ENCODE assay signal across 2 cellular contexts in the genomic region with DNA sequence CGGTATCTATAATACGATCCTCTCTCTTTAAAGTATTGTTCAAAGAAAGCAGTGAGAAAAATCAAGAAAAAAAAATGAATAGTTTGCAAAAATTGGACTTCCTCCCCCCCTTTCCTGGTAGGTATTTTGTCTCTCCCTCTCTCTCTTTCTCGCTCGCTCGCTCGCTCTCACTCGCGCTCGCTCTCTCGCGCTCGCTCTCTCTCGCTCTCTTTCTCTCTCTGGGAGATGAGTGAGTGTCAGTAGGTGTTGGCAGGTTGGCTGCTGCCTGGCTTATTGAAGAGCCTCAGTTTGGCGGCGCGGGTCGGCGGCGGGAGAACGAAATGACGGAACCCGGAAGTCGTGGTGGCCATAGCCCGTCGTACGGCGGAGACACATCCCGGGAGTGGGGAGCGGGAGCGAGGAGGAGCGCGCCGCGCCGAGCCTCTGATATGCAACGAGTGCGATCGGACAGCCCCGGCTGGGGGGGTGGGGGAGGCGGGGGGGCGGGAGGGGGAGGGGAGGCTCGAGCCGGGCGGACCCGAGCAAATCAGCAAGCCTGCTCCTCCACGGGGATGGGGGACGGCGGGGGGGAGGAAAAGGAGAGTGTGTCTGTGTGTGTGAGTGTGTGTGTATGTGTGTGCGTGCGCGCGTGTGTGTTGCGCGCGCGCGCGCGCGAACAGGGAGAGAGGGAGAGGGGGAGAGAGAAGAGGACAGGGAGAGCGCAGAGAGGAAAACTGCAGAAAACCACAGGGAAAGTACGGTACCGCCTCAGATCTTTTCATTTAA.
A peak's percentile ranks its signal among the peaks of the same experiment; 100 is the strongest.
TF ChIP-seq lines count a peak whose summit lies in the region.

A gene (minus strand): TSS at position 441 of the 765 bp plus-strand sequence. CDS start 1,083 bp downstream, outside the sequence.

TF ChIP-seq in GM23338, 12 proteins besides CTCF, POLR2A, EP300 and RAD21 (continued from another document and continues in another):
- TF ChIP-seq ZNF331 (CRISPR knock-in tag; IDR thresholded peaks at IDR 0.05; ENCODE audit: low read depth) = no peak
- TF ChIP-seq EZH2 (IDR thresholded peaks at IDR 0.05; ENCODE audit: low read depth, unreplicated experiment) = no peak
- TF ChIP-seq, protein P1, sequence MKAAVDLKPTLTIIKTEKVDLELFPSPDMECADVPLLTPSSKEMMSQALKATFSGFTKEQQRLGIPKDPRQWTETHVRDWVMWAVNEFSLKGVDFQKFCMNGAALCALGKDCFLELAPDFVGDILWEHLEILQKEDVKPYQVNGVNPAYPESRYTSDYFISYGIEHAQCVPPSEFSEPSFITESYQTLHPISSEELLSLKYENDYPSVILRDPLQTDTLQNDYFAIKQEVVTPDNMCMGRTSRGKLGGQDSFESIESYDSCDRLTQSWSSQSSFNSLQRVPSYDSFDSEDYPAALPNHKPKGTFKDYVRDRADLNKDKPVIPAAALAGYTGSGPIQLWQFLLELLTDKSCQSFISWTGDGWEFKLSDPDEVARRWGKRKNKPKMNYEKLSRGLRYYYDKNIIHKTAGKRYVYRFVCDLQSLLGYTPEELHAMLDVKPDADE (IDR thresholded peaks at IDR 0.05) = no peak
- no peak for TF ChIP-seq POLR2AphosphoS5 (IDR thresholded peaks at IDR 0.05; ENCODE audit: low read depth)
- TF ChIP-seq ZNF114 (CRISPR knock-in tag; IDR thresholded peaks at IDR 0.05) = no peak
- no peak for TF ChIP-seq JUNB (IDR thresholded peaks at IDR 0.05; ENCODE audit: unreplicated experiment)
- no peak for TF ChIP-seq NANOG (IDR thresholded peaks at IDR 0.05; ENCODE audit: borderline replicate concordance)
- TF ChIP-seq, protein P2, sequence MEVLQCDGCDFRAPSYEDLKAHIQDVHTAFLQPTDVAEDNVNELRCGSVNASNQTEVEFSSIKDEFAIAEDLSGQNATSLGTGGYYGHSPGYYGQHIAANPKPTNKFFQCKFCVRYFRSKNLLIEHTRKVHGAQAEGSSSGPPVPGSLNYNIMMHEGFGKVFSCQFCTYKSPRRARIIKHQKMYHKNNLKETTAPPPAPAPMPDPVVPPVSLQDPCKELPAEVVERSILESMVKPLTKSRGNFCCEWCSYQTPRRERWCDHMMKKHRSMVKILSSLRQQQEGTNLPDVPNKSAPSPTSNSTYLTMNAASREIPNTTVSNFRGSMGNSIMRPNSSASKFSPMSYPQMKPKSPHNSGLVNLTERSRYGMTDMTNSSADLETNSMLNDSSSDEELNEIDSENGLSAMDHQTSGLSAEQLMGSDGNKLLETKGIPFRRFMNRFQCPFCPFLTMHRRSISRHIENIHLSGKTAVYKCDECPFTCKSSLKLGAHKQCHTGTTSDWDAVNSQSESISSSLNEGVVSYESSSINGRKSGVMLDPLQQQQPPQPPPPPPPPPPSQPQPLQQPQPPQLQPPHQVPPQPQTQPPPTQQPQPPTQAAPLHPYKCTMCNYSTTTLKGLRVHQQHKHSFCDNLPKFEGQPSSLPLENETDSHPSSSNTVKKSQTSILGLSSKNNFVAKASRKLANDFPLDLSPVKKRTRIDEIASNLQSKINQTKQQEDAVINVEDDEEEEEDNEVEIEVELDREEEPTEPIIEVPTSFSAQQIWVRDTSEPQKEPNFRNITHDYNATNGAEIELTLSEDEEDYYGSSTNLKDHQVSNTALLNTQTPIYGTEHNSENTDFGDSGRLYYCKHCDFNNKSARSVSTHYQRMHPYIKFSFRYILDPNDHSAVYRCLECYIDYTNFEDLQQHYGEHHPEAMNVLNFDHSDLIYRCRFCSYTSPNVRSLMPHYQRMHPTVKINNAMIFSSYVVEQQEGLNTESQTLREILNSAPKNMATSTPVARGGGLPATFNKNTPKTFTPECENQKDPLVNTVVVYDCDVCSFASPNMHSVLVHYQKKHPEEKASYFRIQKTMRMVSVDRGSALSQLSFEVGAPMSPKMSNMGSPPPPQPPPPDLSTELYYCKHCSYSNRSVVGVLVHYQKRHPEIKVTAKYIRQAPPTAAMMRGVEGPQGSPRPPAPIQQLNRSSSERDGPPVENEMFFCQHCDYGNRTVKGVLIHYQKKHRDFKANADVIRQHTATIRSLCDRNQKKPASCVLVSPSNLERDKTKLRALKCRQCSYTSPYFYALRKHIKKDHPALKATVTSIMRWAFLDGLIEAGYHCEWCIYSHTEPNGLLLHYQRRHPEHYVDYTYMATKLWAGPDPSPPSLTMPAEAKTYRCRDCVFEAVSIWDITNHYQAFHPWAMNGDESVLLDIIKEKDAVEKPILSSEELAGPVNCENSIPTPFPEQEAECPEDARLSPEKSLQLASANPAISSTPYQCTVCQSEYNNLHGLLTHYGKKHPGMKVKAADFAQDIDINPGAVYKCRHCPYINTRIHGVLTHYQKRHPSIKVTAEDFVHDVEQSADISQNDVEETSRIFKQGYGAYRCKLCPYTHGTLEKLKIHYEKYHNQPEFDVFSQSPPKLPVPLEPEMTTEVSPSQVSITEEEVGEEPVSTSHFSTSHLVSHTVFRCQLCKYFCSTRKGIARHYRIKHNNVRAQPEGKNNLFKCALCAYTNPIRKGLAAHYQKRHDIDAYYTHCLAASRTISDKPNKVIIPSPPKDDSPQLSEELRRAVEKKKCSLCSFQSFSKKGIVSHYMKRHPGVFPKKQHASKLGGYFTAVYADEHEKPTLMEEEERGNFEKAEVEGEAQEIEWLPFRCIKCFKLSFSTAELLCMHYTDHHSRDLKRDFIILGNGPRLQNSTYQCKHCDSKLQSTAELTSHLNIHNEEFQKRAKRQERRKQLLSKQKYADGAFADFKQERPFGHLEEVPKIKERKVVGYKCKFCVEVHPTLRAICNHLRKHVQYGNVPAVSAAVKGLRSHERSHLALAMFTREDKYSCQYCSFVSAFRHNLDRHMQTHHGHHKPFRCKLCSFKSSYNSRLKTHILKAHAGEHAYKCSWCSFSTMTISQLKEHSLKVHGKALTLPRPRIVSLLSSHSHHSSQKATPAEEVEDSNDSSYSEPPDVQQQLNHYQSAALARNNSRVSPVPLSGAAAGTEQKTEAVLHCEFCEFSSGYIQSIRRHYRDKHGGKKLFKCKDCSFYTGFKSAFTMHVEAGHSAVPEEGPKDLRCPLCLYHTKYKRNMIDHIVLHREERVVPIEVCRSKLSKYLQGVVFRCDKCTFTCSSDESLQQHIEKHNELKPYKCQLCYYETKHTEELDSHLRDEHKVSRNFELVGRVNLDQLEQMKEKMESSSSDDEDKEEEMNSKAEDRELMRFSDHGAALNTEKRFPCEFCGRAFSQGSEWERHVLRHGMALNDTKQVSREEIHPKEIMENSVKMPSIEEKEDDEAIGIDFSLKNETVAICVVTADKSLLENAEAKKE (CRISPR knock-in tag; IDR thresholded peaks at IDR 0.05) = no peak

TF ChIP-seq in GM12878, 131 proteins besides CTCF, POLR2A, EP300 and RAD21 (continues in another document):
- TF ChIP-seq, protein P3, sequence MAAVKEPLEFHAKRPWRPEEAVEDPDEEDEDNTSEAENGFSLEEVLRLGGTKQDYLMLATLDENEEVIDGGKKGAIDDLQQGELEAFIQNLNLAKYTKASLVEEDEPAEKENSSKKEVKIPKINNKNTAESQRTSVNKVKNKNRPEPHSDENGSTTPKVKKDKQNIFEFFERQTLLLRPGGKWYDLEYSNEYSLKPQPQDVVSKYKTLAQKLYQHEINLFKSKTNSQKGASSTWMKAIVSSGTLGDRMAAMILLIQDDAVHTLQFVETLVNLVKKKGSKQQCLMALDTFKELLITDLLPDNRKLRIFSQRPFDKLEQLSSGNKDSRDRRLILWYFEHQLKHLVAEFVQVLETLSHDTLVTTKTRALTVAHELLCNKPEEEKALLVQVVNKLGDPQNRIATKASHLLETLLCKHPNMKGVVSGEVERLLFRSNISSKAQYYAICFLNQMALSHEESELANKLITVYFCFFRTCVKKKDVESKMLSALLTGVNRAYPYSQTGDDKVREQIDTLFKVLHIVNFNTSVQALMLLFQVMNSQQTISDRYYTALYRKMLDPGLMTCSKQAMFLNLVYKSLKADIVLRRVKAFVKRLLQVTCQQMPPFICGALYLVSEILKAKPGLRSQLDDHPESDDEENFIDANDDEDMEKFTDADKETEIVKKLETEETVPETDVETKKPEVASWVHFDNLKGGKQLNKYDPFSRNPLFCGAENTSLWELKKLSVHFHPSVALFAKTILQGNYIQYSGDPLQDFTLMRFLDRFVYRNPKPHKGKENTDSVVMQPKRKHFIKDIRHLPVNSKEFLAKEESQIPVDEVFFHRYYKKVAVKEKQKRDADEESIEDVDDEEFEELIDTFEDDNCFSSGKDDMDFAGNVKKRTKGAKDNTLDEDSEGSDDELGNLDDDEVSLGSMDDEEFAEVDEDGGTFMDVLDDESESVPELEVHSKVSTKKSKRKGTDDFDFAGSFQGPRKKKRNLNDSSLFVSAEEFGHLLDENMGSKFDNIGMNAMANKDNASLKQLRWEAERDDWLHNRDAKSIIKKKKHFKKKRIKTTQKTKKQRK (IDR thresholded peaks at IDR 0.05; ENCODE audit: low read depth, low read length) = no peak
- TF ChIP-seq SUZ12 (IDR thresholded peaks at IDR 0.05; ENCODE audit: unreplicated experiment) (no peak), TARDBP (IDR thresholded peaks at IDR 0.05; ENCODE audit: borderline replicate concordance) (no peak), JUNB (IDR thresholded peaks at IDR 0.05) (no peak), IRF4 (IDR thresholded peaks at IDR 0.05; ENCODE audit: low read depth, low read length) (no peak), HDGF (IDR thresholded peaks at IDR 0.05) (no peak), EZH2 (IDR thresholded peaks at IDR 0.05; ENCODE audit: borderline replicate concordance, control insufficient read depth, low read depth, low read length) (no peak), PAX5 (IDR thresholded peaks at IDR 0.05; ENCODE audit: borderline replicate concordance, low read depth, low read length) (no peak), ETV6 (conservative IDR thresholded peaks at IDR 0.05 in 1 of 2, IDR thresholded peaks at IDR 0.05 in 1 of 2; ENCODE audit: borderline replicate concordance in 1 of 2, low read depth in 1 of 2) (no peak; a peak in 2 of 4 replicates), FOXM1 (IDR thresholded peaks at IDR 0.05; ENCODE audit: low read depth, low read length) (no peak), IKZF2 (IDR thresholded peaks at IDR 0.05) (peak; percentile 31 to 68; a peak in 3 of 4 replicates), NBN (IDR thresholded peaks at IDR 0.05) (no peak), PML (IDR thresholded peaks at IDR 0.05; ENCODE audit: low read length) (no peak), PAX8 (IDR thresholded peaks at IDR 0.05) (no peak), RUNX3 (IDR thresholded peaks at IDR 0.05; ENCODE audit: low read length) (0 out of 2 replicates have a peak, but pooled peaks have one; percentile 5), YY1 (IDR thresholded peaks at IDR 0.05; ENCODE audit: low read depth, low read length) (peak; percentile 29; the same call in 1 of the 2 replicates), BRCA1 (IDR thresholded peaks at IDR 0.05; ENCODE audit: low read depth, low read length) (no peak), NRF1 (conservative IDR thresholded peaks at IDR 0.05; ENCODE audit: low read depth, low read length) (no peak), CBFB (IDR thresholded peaks at IDR 0.05; ENCODE audit: low read depth) (no peak)
- TF ChIP-seq, protein P4, sequence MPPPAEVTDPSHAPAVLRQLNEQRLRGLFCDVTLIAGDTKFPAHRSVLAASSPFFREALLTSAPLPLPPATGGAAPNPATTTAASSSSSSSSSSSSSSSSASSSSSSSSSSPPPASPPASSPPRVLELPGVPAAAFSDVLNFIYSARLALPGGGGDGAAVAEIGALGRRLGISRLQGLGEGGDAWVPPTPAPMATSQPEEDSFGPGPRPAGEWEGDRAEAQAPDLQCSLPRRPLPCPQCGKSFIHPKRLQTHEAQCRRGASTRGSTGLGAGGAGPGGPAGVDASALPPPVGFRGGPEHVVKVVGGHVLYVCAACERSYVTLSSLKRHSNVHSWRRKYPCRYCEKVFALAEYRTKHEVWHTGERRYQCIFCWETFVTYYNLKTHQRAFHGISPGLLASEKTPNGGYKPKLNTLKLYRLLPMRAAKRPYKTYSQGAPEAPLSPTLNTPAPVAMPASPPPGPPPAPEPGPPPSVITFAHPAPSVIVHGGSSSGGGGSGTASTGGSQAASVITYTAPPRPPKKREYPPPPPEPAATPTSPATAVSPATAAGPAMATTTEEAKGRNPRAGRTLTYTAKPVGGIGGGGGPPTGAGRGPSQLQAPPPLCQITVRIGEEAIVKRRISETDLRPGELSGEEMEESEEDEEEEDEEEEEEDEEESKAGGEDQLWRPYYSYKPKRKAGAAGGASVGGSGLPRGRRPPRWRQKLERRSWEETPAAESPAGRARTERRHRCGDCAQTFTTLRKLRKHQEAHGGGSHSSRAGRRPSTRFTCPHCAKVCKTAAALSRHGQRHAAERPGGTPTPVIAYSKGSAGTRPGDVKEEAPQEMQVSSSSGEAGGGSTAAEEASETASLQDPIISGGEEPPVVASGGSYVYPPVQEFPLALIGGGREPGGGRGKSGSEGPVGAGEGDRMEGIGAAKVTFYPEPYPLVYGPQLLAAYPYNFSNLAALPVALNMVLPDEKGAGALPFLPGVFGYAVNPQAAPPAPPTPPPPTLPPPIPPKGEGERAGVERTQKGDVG (CRISPR knock-in tag; IDR thresholded peaks at IDR 0.05) = no peak
- TF ChIP-seq, protein P5, sequence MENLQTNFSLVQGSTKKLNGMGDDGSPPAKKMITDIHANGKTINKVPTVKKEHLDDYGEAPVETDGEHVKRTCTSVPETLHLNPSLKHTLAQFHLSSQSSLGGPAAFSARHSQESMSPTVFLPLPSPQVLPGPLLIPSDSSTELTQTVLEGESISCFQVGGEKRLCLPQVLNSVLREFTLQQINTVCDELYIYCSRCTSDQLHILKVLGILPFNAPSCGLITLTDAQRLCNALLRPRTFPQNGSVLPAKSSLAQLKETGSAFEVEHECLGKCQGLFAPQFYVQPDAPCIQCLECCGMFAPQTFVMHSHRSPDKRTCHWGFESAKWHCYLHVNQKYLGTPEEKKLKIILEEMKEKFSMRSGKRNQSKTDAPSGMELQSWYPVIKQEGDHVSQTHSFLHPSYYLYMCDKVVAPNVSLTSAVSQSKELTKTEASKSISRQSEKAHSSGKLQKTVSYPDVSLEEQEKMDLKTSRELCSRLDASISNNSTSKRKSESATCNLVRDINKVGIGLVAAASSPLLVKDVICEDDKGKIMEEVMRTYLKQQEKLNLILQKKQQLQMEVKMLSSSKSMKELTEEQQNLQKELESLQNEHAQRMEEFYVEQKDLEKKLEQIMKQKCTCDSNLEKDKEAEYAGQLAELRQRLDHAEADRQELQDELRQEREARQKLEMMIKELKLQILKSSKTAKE (IDR thresholded peaks at IDR 0.05; ENCODE audit: low read depth, poor library complexity, severe bottlenecking) = peak; percentile 21
- TF ChIP-seq, protein P6, sequence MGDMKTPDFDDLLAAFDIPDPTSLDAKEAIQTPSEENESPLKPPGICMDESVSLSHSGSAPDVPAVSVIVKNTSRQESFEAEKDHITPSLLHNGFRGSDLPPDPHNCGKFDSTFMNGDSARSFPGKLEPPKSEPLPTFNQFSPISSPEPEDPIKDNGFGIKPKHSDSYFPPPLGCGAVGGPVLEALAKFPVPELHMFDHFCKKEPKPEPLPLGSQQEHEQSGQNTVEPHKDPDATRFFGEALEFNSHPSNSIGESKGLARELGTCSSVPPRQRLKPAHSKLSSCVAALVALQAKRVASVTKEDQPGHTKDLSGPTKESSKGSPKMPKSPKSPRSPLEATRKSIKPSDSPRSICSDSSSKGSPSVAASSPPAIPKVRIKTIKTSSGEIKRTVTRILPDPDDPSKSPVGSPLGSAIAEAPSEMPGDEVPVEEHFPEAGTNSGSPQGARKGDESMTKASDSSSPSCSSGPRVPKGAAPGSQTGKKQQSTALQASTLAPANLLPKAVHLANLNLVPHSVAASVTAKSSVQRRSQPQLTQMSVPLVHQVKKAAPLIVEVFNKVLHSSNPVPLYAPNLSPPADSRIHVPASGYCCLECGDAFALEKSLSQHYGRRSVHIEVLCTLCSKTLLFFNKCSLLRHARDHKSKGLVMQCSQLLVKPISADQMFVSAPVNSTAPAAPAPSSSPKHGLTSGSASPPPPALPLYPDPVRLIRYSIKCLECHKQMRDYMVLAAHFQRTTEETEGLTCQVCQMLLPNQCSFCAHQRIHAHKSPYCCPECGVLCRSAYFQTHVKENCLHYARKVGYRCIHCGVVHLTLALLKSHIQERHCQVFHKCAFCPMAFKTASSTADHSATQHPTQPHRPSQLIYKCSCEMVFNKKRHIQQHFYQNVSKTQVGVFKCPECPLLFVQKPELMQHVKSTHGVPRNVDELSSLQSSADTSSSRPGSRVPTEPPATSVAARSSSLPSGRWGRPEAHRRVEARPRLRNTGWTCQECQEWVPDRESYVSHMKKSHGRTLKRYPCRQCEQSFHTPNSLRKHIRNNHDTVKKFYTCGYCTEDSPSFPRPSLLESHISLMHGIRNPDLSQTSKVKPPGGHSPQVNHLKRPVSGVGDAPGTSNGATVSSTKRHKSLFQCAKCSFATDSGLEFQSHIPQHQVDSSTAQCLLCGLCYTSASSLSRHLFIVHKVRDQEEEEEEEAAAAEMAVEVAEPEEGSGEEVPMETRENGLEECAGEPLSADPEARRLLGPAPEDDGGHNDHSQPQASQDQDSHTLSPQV (IDR thresholded peaks at IDR 0.05) = no peak
